In genomic region chr11:18731949-18732821, GRCh38 we compare ENCODE assay signal across 8 cellular contexts. TPM values are rescaled to one million over a fixed set of nuclear protein-coding genes. Genes with fewer than 3 reads are reported as not detected.
A peak's percentile ranks its signal among the peaks of the same experiment; 100 is the strongest.
DNase-seq lines count a peak whose midpoint lies in the region; ATAC-seq and TF ChIP-seq lines count a peak whose summit lies in the region.

No MANE protein-coding gene starts in this region.

- peak; percentile 51 for ATAC-seq in HG02981 (IDR thresholded peaks at IDR 0.05; ENCODE audit: unreplicated experiment)
- no peak for ATAC-seq in GM18519 (IDR thresholded peaks at IDR 0.05; ENCODE audit: low FRiP score, unreplicated experiment)

- H3K4me3 Mint-ChIP-seq in progenitor cell of endocrine pancreas (ENCODE audit: low read depth), result no peak overlapping the region

- no peaks in the 10 kb centered on the region for H3K36me3 ChIP-seq in SJCRH30

- H3K9me3 Mint-ChIP-seq in progenitor cell of endocrine pancreas (ENCODE audit: low read depth), result no peaks in the 10 kb centered on the region

- H3K4me3 ChIP-seq in SJCRH30, result no peak overlapping the region

- no peaks in the 10 kb centered on the region for H3K4me1 Mint-ChIP-seq in progenitor cell of endocrine pancreas (ENCODE audit: low read depth)

- H3K36me3 Mint-ChIP-seq in progenitor cell of endocrine pancreas (ENCODE audit: insufficient read depth), result no peaks in the 10 kb centered on the region

- H3K4me1 ChIP-seq in SJCRH30, result peaks cover 8% of the 10 kb centered on the region

- TF ChIP-seq CTCF in progenitor cell of endocrine pancreas (IDR thresholded peaks at IDR 0.05; ENCODE audit: unreplicated experiment), result peak; percentile 93

- H3K27me3 ChIP-seq in SJCRH30, result no peaks in the 10 kb centered on the region; the same call in 1 of the 2 replicates

- no peaks in the 10 kb centered on the region for H3K9me3 ChIP-seq in SJCRH30 (replicated peaks)

- peak; percentile 6 for DNase-seq in NCI-H2029 treated with DMSO at 0.1 percent for 48 hours (lab: John Stamatoyannopoulos, UW)
- DNase-seq in NCI-H2029 (lab: John Stamatoyannopoulos, UW), result no peak
- peak; percentile 39 to 83 for DNase-seq in SJCRH30
- peak; percentile 10 to 67 (median 62) for DNase-seq in activated naive CD4-positive, alpha-beta T cell (lab: John Stamatoyannopoulos, UW)
- peak in 40 of 42 donors; percentile 53 to 90 (median 77) for DNase-seq in head of caudate nucleus
- DNase-seq in progenitor cell of endocrine pancreas (ENCODE audit: low spot score, unreplicated experiment), result peak; percentile 64

- no peak overlapping the region for H3K27ac ChIP-seq in SJCRH30

- H3K27ac Mint-ChIP-seq in progenitor cell of endocrine pancreas, result no peak overlapping the region

- intact Hi-C loops in head of caudate nucleus (cut with DNase I), result no loop called here

- H3K27me3 Mint-ChIP-seq in progenitor cell of endocrine pancreas, result peaks cover 3% of the 10 kb centered on the region

RNA-seq across cellular contexts. Expression of gene IGSF22, which starts 6.2 kb away (rescaled TPM):
- 0.08 and 0.28 TPM in 2 replicates for total RNA-seq in SJCRH30 (2014; rRNA removed; shearing (Covaris generic))
- 0.44 and 1.3 TPM in 2 replicates for total RNA-seq in progenitor cell of endocrine pancreas

RNA-seq across cellular contexts. Expression of gene TMEM86A, which starts 33.6 kb away (rescaled TPM):
- 5.4 and 5.8 TPM in 2 replicates for total RNA-seq in SJCRH30 (2014; rRNA removed; shearing (Covaris generic))
- 6.1 and 7.9 TPM in 2 replicates for total RNA-seq in progenitor cell of endocrine pancreas

RNA-seq across cellular contexts. Expression of gene PTPN5, which starts 59.4 kb away (rescaled TPM):
- total RNA-seq in SJCRH30 (2014; rRNA removed; shearing (Covaris generic)), result not detected in 2 replicates
- 11.3 and 12.6 TPM in 2 replicates for total RNA-seq in progenitor cell of endocrine pancreas

Comparison
In these comparisons a context has a peak if more than half of its experiments do, and no peak if none do; other contexts are left out.
1. RNA of gene PTPN5, which starts 59.4 kb away (total RNA-seq): 11.3 to 12.6 TPM in progenitor cell of endocrine pancreas; not detected in SJCRH30; every median in the first group is over 10 times any median in the second.